In the genomic region with DNA sequence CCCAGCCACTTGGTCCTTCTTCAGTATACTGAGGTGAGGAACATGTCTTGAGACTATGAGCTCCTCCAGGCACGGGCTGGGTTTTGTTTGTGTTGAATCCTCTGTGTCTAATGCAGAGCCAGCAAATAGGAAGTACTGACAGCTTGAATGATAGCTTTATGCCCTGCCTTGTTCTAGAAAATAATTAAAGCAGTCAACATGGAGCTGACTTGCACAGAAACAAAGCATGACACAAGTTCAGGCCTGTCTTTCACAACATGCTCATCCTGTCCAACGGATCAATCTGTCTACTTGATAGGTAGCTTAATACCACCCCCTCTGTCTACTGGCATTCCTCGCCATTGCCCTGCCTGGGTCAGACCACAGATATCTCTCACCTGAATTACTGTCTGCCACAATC, we compare ENCODE assay signal across 16 cellular contexts.
A peak's percentile ranks its signal among the peaks of the same experiment; 100 is the strongest.
DNase-seq lines count a peak whose midpoint lies in the region; ATAC-seq lines count a peak whose summit lies in the region.
"Had no signal": no experiment of that assay in that cellular context is flagged by ENCODE, and none has a peak within 500 bp of the region (broad histone marks: within the 10 kb centered on the region; RNA-seq: fewer than 3 reads in every experiment).

No MANE protein-coding gene starts in this region.

- ATAC-seq in esophagus mucosa (peak; percentile 93), right cardiac atrium (no peak)
- ATAC-seq: activated T-cell treated with anti-CD3 and anti-CD28 coated beads, Interleukin-2, amount 50 U/mL, for 72 hours had no signal

- H3K9me3 ChIP-seq in right cardiac atrium (ENCODE audit: control insufficient read depth, low read length) = no peaks in the 10 kb centered on the region
- H3K9me3 ChIP-seq: thyroid gland had no signal

- DNase-seq in COLO668 (lab: John Stamatoyannopoulos, UW; ENCODE audit: unreplicated experiment) (peak; percentile 33), MV-4-11 (lab: John Stamatoyannopoulos, UW) (peak; percentile 20), NCI-H748 treated with DMSO at 0.1 percent for 48 hours (lab: John Stamatoyannopoulos, UW) (peak; percentile 40), T1000 (lab: John Stamatoyannopoulos, UW) (no peak), right cardiac atrium (no peak)
- DNase-seq in stimulated activated CD4-positive, alpha-beta T cell treated with anti-CD3 and anti-CD28 coated beads, Interleukin-2, amount 100 ng/mL, for 24 hours = no peak
- no peak for DNase-seq in activated CD4-positive, alpha-beta T cell treated with anti-CD3 and anti-CD28 coated beads for 48 hours
- DNase-seq: activated T-cell treated with anti-CD3 and anti-CD28 coated beads, Interleukin-2, amount 50 U/mL, for 72 hours; cerebellar nuclear complex; NCI-H1436; NCI-H2227 treated with DMSO at 0.1 percent for 48 hours; stimulated activated naive CD4-positive, alpha-beta T cell treated with Interleukin-2 at 50 U/mL for 16 hours; T-helper 9 cell; thyroid gland had no signal

- no peaks in the 10 kb centered on the region for H3K27me3 ChIP-seq in right cardiac atrium (ENCODE audit: control insufficient read depth, insufficient read depth)
- H3K27me3 ChIP-seq: thyroid gland had no signal

- H3K27ac ChIP-seq in right cardiac atrium (ENCODE audit: low read length) = no peak overlapping the region
- H3K27ac ChIP-seq: KMS-11, thyroid gland had no signal

- no peak overlapping the region for H3K4me3 ChIP-seq in right cardiac atrium (ENCODE audit: low read length)
- H3K4me3 ChIP-seq: thyroid gland had no signal

- H3K4me1 ChIP-seq in right cardiac atrium (ENCODE audit: control insufficient read depth, insufficient read depth, low read length) = no peaks in the 10 kb centered on the region
- H3K4me1 ChIP-seq: thyroid gland had no signal

- 54% methylated on average over 3 of the region's 3 CpGs for WGBS in right cardiac atrium

- intact Hi-C loops in right cardiac atrium (cut with DNase I) = no loop called here

Comparison
In these comparisons a context has a peak if more than half of its experiments do, and no peak if none do; other contexts are left out.
1. DNase-seq: peak in COLO668 (single experiment), MV-4-11 (single experiment) and NCI-H748 treated with DMSO at 0.1 percent for 48 hours (single experiment); none in stimulated activated CD4-positive, alpha-beta T cell treated with anti-CD3 and anti-CD28 coated beads, Interleukin-2, amount 100 ng/mL, for 24 hours (0 of 2), T1000 (single experiment), activated CD4-positive, alpha-beta T cell treated with anti-CD3 and anti-CD28 coated beads for 48 hours (single experiment) and right cardiac atrium (0 of 3).